Comparison of ENCODE assay signal across 8 cellular contexts in the genomic region with DNA sequence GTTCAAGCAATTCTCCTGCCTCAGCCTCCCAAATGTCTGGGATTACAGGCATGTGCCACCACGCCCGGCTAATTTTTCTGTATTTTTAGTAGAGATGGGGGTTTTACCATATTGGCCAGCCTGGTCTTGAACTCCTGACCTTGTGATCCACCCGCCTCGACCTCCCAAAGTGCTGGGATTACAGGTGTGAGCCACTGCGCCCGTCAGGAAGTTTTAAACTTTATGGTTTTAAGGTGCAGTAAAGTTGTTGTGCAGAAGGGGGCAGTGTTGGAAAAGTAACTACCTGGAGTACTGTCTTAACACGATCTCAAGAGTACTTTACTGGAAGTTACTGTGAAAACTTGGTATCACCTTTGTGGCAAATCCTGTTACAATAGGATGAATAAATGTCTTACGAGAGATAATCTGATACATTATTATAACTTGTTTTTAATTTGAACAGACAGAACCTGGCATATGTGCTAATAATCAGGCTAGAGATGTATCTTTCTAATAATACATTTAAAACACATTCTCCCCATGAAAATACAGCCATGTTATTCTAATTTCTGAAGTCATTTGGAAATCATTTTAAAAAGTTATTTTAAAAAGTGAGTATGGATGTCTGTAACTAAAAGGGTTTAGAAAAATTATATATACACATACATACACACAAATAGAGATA. TPM values are rescaled to one million over a fixed set of nuclear protein-coding genes. Genes with fewer than 3 reads are reported as not detected.
DNase-seq lines count a peak whose midpoint lies in the region; ATAC-seq and TF ChIP-seq lines count a peak whose summit lies in the region.

No MANE protein-coding gene starts in this region.

- no peaks in the 10 kb centered on the region for H3K9me3 Mint-ChIP-seq in mesothelial cell of epicardium
- no peaks in the 10 kb centered on the region for H3K9me3 Mint-ChIP-seq in stimulated activated naive CD8-positive, alpha-beta T cell treated with anti-CD3 and anti-CD28 coated beads, Interleukin-15, amount 100 ng/mL, for 72 hours

- H3K27ac Mint-ChIP-seq in mesothelial cell of epicardium: no peak overlapping the region
- H3K27ac Mint-ChIP-seq in stimulated activated naive CD8-positive, alpha-beta T cell treated with anti-CD3 and anti-CD28 coated beads, Interleukin-15, amount 100 ng/mL, for 72 hours: peak overlapping the region in 1 of 2 donors; percentile 71

- peak; percentile 71 for TF ChIP-seq CTCF in BE2C (IDR thresholded peaks at IDR 0.05; ENCODE audit: low read depth, low read length)
- peak; percentile 65 for TF ChIP-seq CTCF in mesothelial cell of epicardium (IDR thresholded peaks at IDR 0.05; ENCODE audit: unreplicated experiment)

- no peaks in the 10 kb centered on the region for H3K27me3 ChIP-seq in BE2C

- peak; percentile 62 for DNase-seq in BE2C
- DNase-seq in NCI-H345 (lab: John Stamatoyannopoulos, UW): peak; percentile 57
- DNase-seq in activated CD4-positive, alpha-beta T cell treated with anti-CD3 and anti-CD28 coated beads, Interleukin-2, amount 50 U/mL, for 1 hour: peak; percentile 49
- peak; percentile 29 for DNase-seq in effector CD8-positive, alpha-beta T cell (lab: John Stamatoyannopoulos, UW)
- peak in 1 of 2 experiments; percentile 62 for DNase-seq in mesothelial cell of epicardium (ENCODE audit: low spot score in 2 of 2, unreplicated experiment in 2 of 2)
- DNase-seq in stimulated activated naive CD8-positive, alpha-beta T cell treated with anti-CD3 and anti-CD28 coated beads, Interleukin-15, amount 100 ng/mL, for 72 hours: peak; percentile 55 to 65

- no peak overlapping the region for H3K4me3 ChIP-seq in BE2C (ENCODE audit: low read depth, low read length)

- no peak overlapping the region for H3K4me3 Mint-ChIP-seq in mesothelial cell of epicardium
- no peak overlapping the region for H3K4me3 Mint-ChIP-seq in stimulated activated naive CD8-positive, alpha-beta T cell treated with anti-CD3 and anti-CD28 coated beads, Interleukin-15, amount 100 ng/mL, for 72 hours

- no peaks in the 10 kb centered on the region for H3K9me3 ChIP-seq in BE2C

- no peaks in the 10 kb centered on the region for H3K36me3 ChIP-seq in BE2C

- ATAC-seq in GM21447 (IDR thresholded peaks at IDR 0.05; ENCODE audit: unreplicated experiment) (peak; percentile 60), GM21367 (IDR thresholded peaks at IDR 0.05; ENCODE audit: unreplicated experiment) (no peak)
- peak; percentile 73 for ATAC-seq in stimulated activated naive CD8-positive, alpha-beta T cell treated with anti-CD3 and anti-CD28 coated beads, Interleukin-15, amount 100 ng/mL, for 72 hours

- no peaks in the 10 kb centered on the region for H3K27me3 Mint-ChIP-seq in mesothelial cell of epicardium (ENCODE audit: low read depth)
- H3K27me3 Mint-ChIP-seq in stimulated activated naive CD8-positive, alpha-beta T cell treated with anti-CD3 and anti-CD28 coated beads, Interleukin-15, amount 100 ng/mL, for 72 hours: peaks cover 7% of the 10 kb centered on the region

- no peaks in the 10 kb centered on the region for H3K4me1 ChIP-seq in BE2C

- no peaks in the 10 kb centered on the region for H3K36me3 Mint-ChIP-seq in mesothelial cell of epicardium

- no peaks in the 10 kb centered on the region for H3K4me1 Mint-ChIP-seq in mesothelial cell of epicardium
- peaks cover 6% of the 10 kb centered on the region for H3K4me1 Mint-ChIP-seq in stimulated activated naive CD8-positive, alpha-beta T cell treated with anti-CD3 and anti-CD28 coated beads, Interleukin-15, amount 100 ng/mL, for 72 hours

RNA-seq across cellular contexts. Expression of a gene that starts 10.8 kb away (rescaled TPM):
- polyA plus RNA-seq in BE2C (2012; ENCODE audit: insufficient read depth, insufficient read length, low read depth): 1.0 TPM
- 1.3 to 2.0 TPM (median 1.7 TPM) in 3 replicates for total RNA-seq in mesothelial cell of epicardium

RNA-seq across cellular contexts. Expression of a gene that starts 48.7 kb away (rescaled TPM):
- polyA plus RNA-seq in BE2C (2012; ENCODE audit: insufficient read depth, insufficient read length, low read depth): 8.8 TPM
- 18.6 to 19.2 TPM (median 19.1 TPM) in 3 replicates for total RNA-seq in mesothelial cell of epicardium
